ENCODE assay signal across 21 cellular contexts in the genomic region with DNA sequence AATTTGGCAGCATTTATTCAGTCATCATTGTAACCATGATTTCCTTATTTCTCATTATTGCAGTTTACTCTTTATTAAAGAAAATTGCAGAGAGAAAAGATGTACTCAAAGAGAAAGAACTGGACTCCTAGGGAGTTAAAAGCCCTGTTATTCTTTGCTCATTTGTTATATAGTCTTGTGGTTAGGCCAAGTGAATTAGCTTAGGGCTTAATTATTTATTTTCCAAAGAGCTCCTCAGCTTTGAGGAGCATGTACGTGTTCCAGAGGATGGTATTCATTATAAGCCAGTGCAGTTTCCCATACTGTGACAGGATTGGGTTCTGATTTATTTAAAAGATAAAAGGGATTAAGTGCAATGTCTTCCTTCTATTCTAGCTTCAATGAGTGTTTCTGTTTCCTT.
DNase-seq lines count a peak whose midpoint lies in the region; TF ChIP-seq lines count a peak whose summit lies in the region.
"Had no signal": no experiment of that assay in that cellular context is flagged by ENCODE, and none has a peak within 500 bp of the region (broad histone marks: within the 10 kb centered on the region; RNA-seq: fewer than 3 reads in every experiment).

No MANE protein-coding gene starts in this region.

- H3K4me3 ChIP-seq in cardiac muscle cell, result no peak overlapping the region
- H3K4me3 ChIP-seq in fibroblast of villous mesenchyme (ENCODE audit: low read depth, low read length), result no peak overlapping the region
- H3K4me3 ChIP-seq: BLaER1 treated with 17β-estradiol and CSF1 and Interleukin-3, amounts not matched to agents 10 nM and 100 nM; HAP-1; SJSA1 had no signal

- H3K36me3 ChIP-seq in cardiac muscle cell, result peaks cover 16% of the 10 kb centered on the region
- H3K36me3 ChIP-seq: HAP-1 had no signal

- no peaks in the 10 kb centered on the region for H3K9me3 ChIP-seq in cardiac muscle cell (ENCODE audit: low read depth)
- H3K9me3 ChIP-seq: BLaER1 treated with 17β-estradiol and CSF1 and Interleukin-3, amounts not matched to agents 10 nM and 100 nM; HAP-1; SJSA1 had no signal

- no peaks in the 10 kb centered on the region for H3K27me3 ChIP-seq in cardiac muscle cell
- H3K27me3 ChIP-seq: BLaER1 treated with 17β-estradiol and CSF1 and Interleukin-3, amounts not matched to agents 10 nM and 100 nM; SJSA1 had no signal

- peaks cover 28% of the 10 kb centered on the region for H3K4me1 ChIP-seq in cardiac muscle cell (ENCODE audit: low read depth)
- H3K4me1 ChIP-seq: SJSA1 had no signal

- no peak for TF ChIP-seq CTCF in cardiac muscle cell (IDR thresholded peaks at IDR 0.05; ENCODE audit: low read depth, low read length)
- TF ChIP-seq CTCF in fibroblast of villous mesenchyme (IDR thresholded peaks at IDR 0.05; ENCODE audit: insufficient read depth, low read depth, low read length), result no peak

- peak overlapping the region; percentile 0 for H3K27ac ChIP-seq in cardiac muscle cell
- H3K27ac ChIP-seq: BLaER1 treated with 17β-estradiol and CSF1 and Interleukin-3, amounts not matched to agents 10 nM and 100 nM; HL-60; RWPE1; SJSA1 had no signal

- no peak for DNase-seq in cardiac muscle cell (ENCODE audit: low read depth in 1 of 2, low spot score in 1 of 2)
- no peak for DNase-seq in cardiac septum (ENCODE audit: low spot score)
- DNase-seq in NCI-H2227 (lab: John Stamatoyannopoulos, UW; ENCODE audit: unreplicated experiment), result peak; percentile 4
- DNase-seq in fibroblast of villous mesenchyme (ENCODE audit: low read depth), result peak; percentile 9
- no peak for DNase-seq in activated effector memory CD4-positive, alpha-beta T cell treated with Interleukin-2 at 50 U/mL for 16 hours
- DNase-seq in stimulated activated naive CD4-positive, alpha-beta T cell treated with Interleukin-2 at 50 U/mL for 16 hours (lab: John Stamatoyannopoulos, UW), result no peak
- DNase-seq in COLO829 (ENCODE audit: low spot score), result no peak
- no peak for DNase-seq in SIG-M5 (lab: John Stamatoyannopoulos, UW)
- DNase-seq: DMS 273 treated with DMSO at 0.1 percent for 48 hours, EL, Kasumi-1, MM.1S, NCI-H1105, NCI-H2029 treated with DMSO at 0.1 percent for 48 hours, NCI-H345, NCI-H526 had no signal

- intact Hi-C loops in cardiac septum (cut with DNase I), result no loop called here

Comparison
In these comparisons a context has a peak if more than half of its experiments do, and no peak if none do; other contexts are left out.
1. DNase-seq: peak in NCI-H2227 (single experiment) and fibroblast of villous mesenchyme (single experiment); none in cardiac muscle cell (0 of 2), cardiac septum (single experiment), activated effector memory CD4-positive, alpha-beta T cell treated with Interleukin-2 at 50 U/mL for 16 hours (single experiment), stimulated activated naive CD4-positive, alpha-beta T cell treated with Interleukin-2 at 50 U/mL for 16 hours (single experiment), COLO829 (single experiment) and SIG-M5 (single experiment).